ENCODE assay signal across 2 cellular contexts in genomic region chr4:83757121-83757621, GRCh38.
TF ChIP-seq lines count a peak whose summit lies in the region.

No MANE protein-coding gene starts in this region.

TF ChIP-seq in HCT116, 20 proteins besides CTCF, POLR2A, EP300 and RAD21 (continued from another document):
- TF ChIP-seq REST (IDR thresholded peaks at IDR 0.05; ENCODE audit: low read depth) (no peak), MAX (IDR thresholded peaks at IDR 0.05) (no peak), POLR2AphosphoS5 (IDR thresholded peaks at IDR 0.05; ENCODE audit: low read depth, low read length) (no peak), FOSL1 (IDR thresholded peaks at IDR 0.05; ENCODE audit: low read depth) (no peak)
TF ChIP-seq in HCT116: peak in this region for 1.

TF ChIP-seq in K562, 482 proteins besides CTCF, POLR2A, EP300 and RAD21 (continued from another document and continues in another):
- TF ChIP-seq PRDM10 (IDR thresholded peaks at IDR 0.05; ENCODE audit: partially characterized antibody) (peak; percentile 54), POLR2AphosphoS5 (IDR thresholded peaks at IDR 0.05; ENCODE audit: control insufficient read depth, insufficient read depth, low read depth, low read length) (peak; percentile 74; the same call in 1 of the 2 replicates), NR2F6 (CRISPR knock-in tag; IDR thresholded peaks at IDR 0.05) (no peak), STAT5A (IDR thresholded peaks at IDR 0.05; ENCODE audit: borderline replicate concordance, low read length) (peak; percentile 71), ZNF589 (CRISPR knock-in tag; IDR thresholded peaks at IDR 0.05; ENCODE audit: low read depth) (peak; percentile 33; the same call in 1 of the 2 replicates), NR4A1 (CRISPR knock-in tag; IDR thresholded peaks at IDR 0.05) (no peak), NR4A1 (tag; IDR thresholded peaks at IDR 0.05) (peak; percentile 54; the same call in 1 of the 2 replicates), CBFA2T2 (conservative IDR thresholded peaks at IDR 0.05) (peak; percentile 92), TBL1XR1 (IDR thresholded peaks at IDR 0.05; ENCODE audit: low read length in 2 of 2) (peak in 1 of 2 experiments; percentile 56; a peak in 1 of 4 replicates), MAFF (IDR thresholded peaks at IDR 0.05; ENCODE audit: low read length) (peak; percentile 36; the same call in 1 of the 2 replicates), NCOA1 (IDR thresholded peaks at IDR 0.05; ENCODE audit: low read depth) (peak; percentile 42; the same call in 1 of the 2 replicates), ZNF384 (IDR thresholded peaks at IDR 0.05; ENCODE audit: low read depth, low read length) (no peak), CCNT2 (IDR thresholded peaks at IDR 0.05; ENCODE audit: borderline replicate concordance, extremely low read depth, insufficient read length, low read depth, low read length) (peak; percentile 49), PML (IDR thresholded peaks at IDR 0.05; ENCODE audit: low read length) (peak; percentile 66), MGA (IDR thresholded peaks at IDR 0.05) (0 out of 2 replicates have a peak, but pooled peaks have one; percentile 30), RBM14 (IDR thresholded peaks at IDR 0.05; ENCODE audit: borderline replicate concordance, insufficient read depth, low read depth, low read length) (no peak), TCF15 (CRISPR knock-in tag; IDR thresholded peaks at IDR 0.05) (no peak), ZBTB2 (IDR thresholded peaks at IDR 0.05) (peak; percentile 45; the same call in 1 of the 2 replicates), SMAD1 (IDR thresholded peaks at IDR 0.05; ENCODE audit: low read depth, low read length, partially characterized antibody) (no peak), BHLHE40 (IDR thresholded peaks at IDR 0.05; ENCODE audit: low read length) (peak; percentile 81), TAL1 (IDR thresholded peaks at IDR 0.05) (peak; percentile 81), ELK1 (CRISPR knock-in tag; IDR thresholded peaks at IDR 0.05) (no peak), DPF2 (IDR thresholded peaks at IDR 0.05) (peak; percentile 95), MAFG (tag; conservative IDR thresholded peaks at IDR 0.05) (peak; percentile 61), GATA2 (CRISPR knock-in tag; IDR thresholded peaks at IDR 0.05) (peak; percentile 45; the same call in 1 of the 2 replicates), KLF16 (IDR thresholded peaks at IDR 0.05) (peak; percentile 62; the same call in 1 of the 2 replicates), BACH1 (tag; IDR thresholded peaks at IDR 0.05) (0 out of 2 replicates have a peak, but pooled peaks have one; percentile 54), ARID1B (IDR thresholded peaks at IDR 0.05) (peak; percentile 92), ZBTB7A (IDR thresholded peaks at IDR 0.05; ENCODE audit: borderline replicate concordance, control insufficient read depth, low read depth, low read length) (0 out of 2 replicates have a peak, but pooled peaks have one; percentile 25), NFE2 (IDR thresholded peaks at IDR 0.05; ENCODE audit: low read depth) (peak; percentile 46; the same call in 1 of the 2 replicates), HDAC2 (IDR thresholded peaks at IDR 0.05) (no peak), CBFA2T3 (IDR thresholded peaks at IDR 0.05) (peak; percentile 95), TRIM28 (IDR thresholded peaks at IDR 0.05) (0 out of 2 replicates have a peak, but pooled peaks have one; percentile 33), FOXO4 (CRISPR knock-in tag; IDR thresholded peaks at IDR 0.05) (no peak), EHMT2 (IDR thresholded peaks at IDR 0.05) (0 out of 2 replicates have a peak, but pooled peaks have one; percentile 57), CXXC5 (CRISPR knock-in tag; IDR thresholded peaks at IDR 0.05) (0 out of 2 replicates have a peak, but pooled peaks have one; percentile 16)
